ENCODE assay signal across 1 cellular context in the genomic region with DNA sequence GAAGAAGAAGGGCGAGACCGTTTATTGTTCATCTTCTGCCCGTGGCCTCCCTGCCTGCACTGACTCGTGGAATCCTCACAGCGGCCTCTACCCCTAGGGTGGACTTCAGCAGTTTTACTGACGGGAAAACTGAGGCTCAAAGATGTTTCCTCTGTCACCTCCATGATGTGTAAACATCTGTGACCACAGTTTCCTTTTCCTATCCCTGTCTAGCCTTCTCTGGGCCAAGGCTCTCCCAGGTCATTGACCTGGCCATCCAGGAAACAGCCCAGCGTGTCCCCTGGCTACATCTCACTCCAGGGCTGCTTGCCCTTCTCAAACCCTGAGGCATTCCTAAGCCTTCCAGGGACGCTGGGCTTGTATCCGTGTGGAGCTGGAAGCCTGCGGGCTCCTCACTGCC.
TF ChIP-seq lines count a peak whose summit lies in the region.

No MANE protein-coding gene starts in this region.

TF ChIP-seq in A549, 52 proteins besides CTCF, POLR2A, EP300 and RAD21 (continued from another document):
- TF ChIP-seq, protein P1, sequence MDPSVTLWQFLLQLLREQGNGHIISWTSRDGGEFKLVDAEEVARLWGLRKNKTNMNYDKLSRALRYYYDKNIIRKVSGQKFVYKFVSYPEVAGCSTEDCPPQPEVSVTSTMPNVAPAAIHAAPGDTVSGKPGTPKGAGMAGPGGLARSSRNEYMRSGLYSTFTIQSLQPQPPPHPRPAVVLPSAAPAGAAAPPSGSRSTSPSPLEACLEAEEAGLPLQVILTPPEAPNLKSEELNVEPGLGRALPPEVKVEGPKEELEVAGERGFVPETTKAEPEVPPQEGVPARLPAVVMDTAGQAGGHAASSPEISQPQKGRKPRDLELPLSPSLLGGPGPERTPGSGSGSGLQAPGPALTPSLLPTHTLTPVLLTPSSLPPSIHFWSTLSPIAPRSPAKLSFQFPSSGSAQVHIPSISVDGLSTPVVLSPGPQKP (IDR thresholded peaks at IDR 0.05; ENCODE audit: low read depth, low read length): no peak
- TF ChIP-seq NR3C1 (IDR thresholded peaks at IDR 0.05) (no peak), RARB (CRISPR knock-in tag; IDR thresholded peaks at IDR 0.05) (no peak), CBX2 (IDR thresholded peaks at IDR 0.05; ENCODE audit: borderline replicate concordance, low read depth) (no peak), JUNB (IDR thresholded peaks at IDR 0.05) (no peak), HEYL (CRISPR knock-in tag; IDR thresholded peaks at IDR 0.05) (no peak), FOSL2 (IDR thresholded peaks at IDR 0.05) (no peak), FOSL2 (CRISPR knock-in tag; IDR thresholded peaks at IDR 0.05) (no peak), RCOR1 (IDR thresholded peaks at IDR 0.05; ENCODE audit: low read depth, low read length) (no peak), MAZ (IDR thresholded peaks at IDR 0.05; ENCODE audit: borderline replicate concordance, low read depth, low read length) (no peak), HOXA7 (CRISPR knock-in tag; IDR thresholded peaks at IDR 0.05) (no peak)
- TF ChIP-seq, protein P2, sequence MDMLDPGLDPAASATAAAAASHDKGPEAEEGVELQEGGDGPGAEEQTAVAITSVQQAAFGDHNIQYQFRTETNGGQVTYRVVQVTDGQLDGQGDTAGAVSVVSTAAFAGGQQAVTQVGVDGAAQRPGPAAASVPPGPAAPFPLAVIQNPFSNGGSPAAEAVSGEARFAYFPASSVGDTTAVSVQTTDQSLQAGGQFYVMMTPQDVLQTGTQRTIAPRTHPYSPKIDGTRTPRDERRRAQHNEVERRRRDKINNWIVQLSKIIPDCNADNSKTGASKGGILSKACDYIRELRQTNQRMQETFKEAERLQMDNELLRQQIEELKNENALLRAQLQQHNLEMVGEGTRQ (IDR thresholded peaks at IDR 0.05): no peak
- TF ChIP-seq, protein P3, sequence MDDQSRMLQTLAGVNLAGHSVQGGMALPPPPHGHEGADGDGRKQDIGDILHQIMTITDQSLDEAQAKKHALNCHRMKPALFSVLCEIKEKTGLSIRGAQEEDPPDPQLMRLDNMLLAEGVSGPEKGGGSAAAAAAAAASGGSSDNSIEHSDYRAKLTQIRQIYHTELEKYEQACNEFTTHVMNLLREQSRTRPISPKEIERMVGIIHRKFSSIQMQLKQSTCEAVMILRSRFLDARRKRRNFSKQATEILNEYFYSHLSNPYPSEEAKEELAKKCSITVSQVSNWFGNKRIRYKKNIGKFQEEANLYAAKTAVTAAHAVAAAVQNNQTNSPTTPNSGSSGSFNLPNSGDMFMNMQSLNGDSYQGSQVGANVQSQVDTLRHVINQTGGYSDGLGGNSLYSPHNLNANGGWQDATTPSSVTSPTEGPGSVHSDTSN (IDR thresholded peaks at IDR 0.05): no peak
TF ChIP-seq in A549: peak in this region for 0.
